ENCODE assay signal across 4 cellular contexts in the genomic region with DNA sequence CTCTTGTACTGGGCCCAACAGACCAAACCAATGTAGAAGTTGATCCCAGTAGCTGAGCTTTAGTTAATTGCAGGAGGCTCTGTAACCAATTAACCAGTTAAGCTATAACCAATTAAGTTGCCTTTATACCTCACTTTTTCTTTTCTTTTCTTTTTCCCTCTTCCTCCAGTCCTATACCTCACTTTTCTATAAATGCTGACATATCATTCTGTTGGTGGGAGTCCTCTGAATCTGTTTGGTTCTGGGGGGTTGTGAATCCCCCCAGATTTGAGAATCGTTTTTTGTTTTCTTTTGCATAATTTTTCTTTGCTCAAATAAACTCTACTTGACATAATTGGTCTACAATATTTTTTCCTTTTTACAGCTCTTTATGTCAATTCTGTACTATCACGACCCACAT.
TF ChIP-seq lines count a peak whose summit lies in the region.

No MANE protein-coding gene starts in this region.

TF ChIP-seq in HepG2, 621 proteins besides CTCF, POLR2A, EP300 and RAD21:
- TF ChIP-seq ZNF530 (CRISPR knock-in tag; IDR thresholded peaks at IDR 0.05; ENCODE audit: low read depth): no peak
- peak; percentile 53 to 69 for TF ChIP-seq MAFK (conservative IDR thresholded peaks at IDR 0.05 in 1 of 2, IDR thresholded peaks at IDR 0.05 in 1 of 2; ENCODE audit: low read length in 2 of 2)
- TF ChIP-seq MAFF (IDR thresholded peaks at IDR 0.05; ENCODE audit: low read depth, low read length): peak; percentile 57

TF ChIP-seq in A549, 52 proteins besides CTCF, POLR2A, EP300 and RAD21:
- TF ChIP-seq MAFK (IDR thresholded peaks at IDR 0.05; ENCODE audit: partially characterized antibody) (peak; percentile 32), CHD4 (IDR thresholded peaks at IDR 0.05; ENCODE audit: borderline replicate concordance) (no peak)

TF ChIP-seq in IMR-90, 13 proteins besides CTCF, POLR2A, EP300 and RAD21:
- TF ChIP-seq, protein P1, sequence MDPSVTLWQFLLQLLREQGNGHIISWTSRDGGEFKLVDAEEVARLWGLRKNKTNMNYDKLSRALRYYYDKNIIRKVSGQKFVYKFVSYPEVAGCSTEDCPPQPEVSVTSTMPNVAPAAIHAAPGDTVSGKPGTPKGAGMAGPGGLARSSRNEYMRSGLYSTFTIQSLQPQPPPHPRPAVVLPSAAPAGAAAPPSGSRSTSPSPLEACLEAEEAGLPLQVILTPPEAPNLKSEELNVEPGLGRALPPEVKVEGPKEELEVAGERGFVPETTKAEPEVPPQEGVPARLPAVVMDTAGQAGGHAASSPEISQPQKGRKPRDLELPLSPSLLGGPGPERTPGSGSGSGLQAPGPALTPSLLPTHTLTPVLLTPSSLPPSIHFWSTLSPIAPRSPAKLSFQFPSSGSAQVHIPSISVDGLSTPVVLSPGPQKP (IDR thresholded peaks at IDR 0.05; ENCODE audit: borderline replicate concordance, low read depth, low read length): no peak
- no peak for TF ChIP-seq MXI1 (IDR thresholded peaks at IDR 0.05; ENCODE audit: borderline replicate concordance, low read depth, low read length)
- no peak for TF ChIP-seq CHD1 (IDR thresholded peaks at IDR 0.05; ENCODE audit: low read depth, low read length)
- no peak for TF ChIP-seq FOS (IDR thresholded peaks at IDR 0.05; ENCODE audit: low read depth, low read length)
- TF ChIP-seq, protein P2, sequence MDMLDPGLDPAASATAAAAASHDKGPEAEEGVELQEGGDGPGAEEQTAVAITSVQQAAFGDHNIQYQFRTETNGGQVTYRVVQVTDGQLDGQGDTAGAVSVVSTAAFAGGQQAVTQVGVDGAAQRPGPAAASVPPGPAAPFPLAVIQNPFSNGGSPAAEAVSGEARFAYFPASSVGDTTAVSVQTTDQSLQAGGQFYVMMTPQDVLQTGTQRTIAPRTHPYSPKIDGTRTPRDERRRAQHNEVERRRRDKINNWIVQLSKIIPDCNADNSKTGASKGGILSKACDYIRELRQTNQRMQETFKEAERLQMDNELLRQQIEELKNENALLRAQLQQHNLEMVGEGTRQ (IDR thresholded peaks at IDR 0.05; ENCODE audit: low read depth, low read length): no peak
- peak; percentile 34; the same call in 1 of the 2 replicates for TF ChIP-seq MAFK (IDR thresholded peaks at IDR 0.05; ENCODE audit: low read depth, low read length)
- no peak for TF ChIP-seq MAZ (IDR thresholded peaks at IDR 0.05; ENCODE audit: borderline replicate concordance, low read depth, low read length)
- TF ChIP-seq CEBPB (IDR thresholded peaks at IDR 0.05; ENCODE audit: low read depth, low read length): no peak
TF ChIP-seq in IMR-90: peak in this region for 1.

TF ChIP-seq in K562, 482 proteins besides CTCF, POLR2A, EP300 and RAD21:
- no peak for TF ChIP-seq ZNF133 (CRISPR knock-in tag; IDR thresholded peaks at IDR 0.05)
- no peak for TF ChIP-seq KLF16 (IDR thresholded peaks at IDR 0.05)
- peak; percentile 29; the same call in 1 of the 2 replicates for TF ChIP-seq C11orf30 (IDR thresholded peaks at IDR 0.05; ENCODE audit: low read depth)
- peak; percentile 51 for TF ChIP-seq ZNF316 (IDR thresholded peaks at IDR 0.05)
- TF ChIP-seq ZFP36 (IDR thresholded peaks at IDR 0.05; ENCODE audit: low read depth, low read length, partially characterized antibody): no peak
- TF ChIP-seq CCNT2 (IDR thresholded peaks at IDR 0.05; ENCODE audit: borderline replicate concordance, extremely low read depth, insufficient read length, low read depth, low read length): no peak
- no peak for TF ChIP-seq HMG20A (CRISPR knock-in tag; conservative IDR thresholded peaks at IDR 0.05)
- no peak for TF ChIP-seq CC2D1A (IDR thresholded peaks at IDR 0.05)
- TF ChIP-seq PRPF4 (IDR thresholded peaks at IDR 0.05; ENCODE audit: insufficient read depth, low read depth, low read length, poor library complexity, severe bottlenecking): no peak
- no peak for TF ChIP-seq ASH1L (IDR thresholded peaks at IDR 0.05; ENCODE audit: borderline replicate concordance, low read depth, partially characterized antibody)
